Comparison of ENCODE assay signal across 10 cellular contexts in the genomic region with DNA sequence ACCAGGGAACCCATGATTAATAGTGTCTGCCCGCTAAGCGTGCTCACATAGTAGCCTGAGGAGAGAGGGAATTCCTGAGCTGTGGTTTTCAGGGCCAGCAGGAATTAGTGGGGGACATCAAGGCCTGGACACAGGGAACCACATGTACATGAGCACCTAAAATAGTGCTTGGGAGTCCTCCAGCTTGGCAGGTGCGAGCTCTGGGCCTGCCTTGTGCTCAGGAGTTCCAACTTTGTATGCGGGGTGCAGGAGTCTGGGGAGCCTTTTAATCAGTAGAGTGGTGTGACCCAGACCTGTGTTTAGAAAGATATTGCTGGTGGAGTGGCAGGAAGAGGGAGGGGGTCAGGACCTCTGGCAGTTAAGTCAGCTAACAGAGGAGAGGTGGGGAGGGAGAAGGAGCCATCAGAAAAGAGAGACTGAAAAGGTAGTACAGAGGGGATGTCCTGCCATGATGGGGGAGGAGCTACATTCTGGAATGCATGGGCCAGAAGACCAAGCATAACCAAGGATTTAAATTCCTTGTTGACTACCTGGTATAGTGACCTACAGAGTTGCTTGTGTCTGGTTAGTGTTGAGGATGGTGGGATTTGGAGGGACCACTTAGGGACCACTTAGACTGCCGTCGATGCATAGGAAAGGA. TPM values are rescaled to one million over a fixed set of nuclear protein-coding genes. Genes with fewer than 3 reads are reported as not detected.
DNase-seq lines count a peak whose midpoint lies in the region; ATAC-seq, FAIRE-seq and TF ChIP-seq lines count a peak whose summit lies in the region.
"Had no signal": no experiment of that assay in that cellular context is flagged by ENCODE, and none has a peak within 500 bp of the region (broad histone marks: within the 10 kb centered on the region; RNA-seq: fewer than 3 reads in every experiment).

No MANE protein-coding gene starts in this region.

- peaks cover 5% of the 10 kb centered on the region for H3K36me3 Mint-ChIP-seq in activated CD4-positive, alpha-beta T cell treated with anti-CD3 and anti-CD28 coated beads for 36 hours (ENCODE audit: low read depth)

- no peaks in the 10 kb centered on the region for H3K9me3 ChIP-seq in adipocyte (ENCODE audit: control insufficient read depth, low read length)
- H3K9me3 ChIP-seq in keratinocyte (ENCODE audit: control insufficient read depth, low read depth, low read length), result no peaks in the 10 kb centered on the region
- H3K9me3 ChIP-seq in suprapubic skin, result no peaks in the 10 kb centered on the region

- no peak for DNase-seq in activated CD4-positive, alpha-beta T cell treated with anti-CD3 and anti-CD28 coated beads for 36 hours
- no peak for DNase-seq in activated CD4-positive, alpha-beta T cell treated with anti-CD3 and anti-CD28 coated beads for 48 hours
- DNase-seq in adipocyte (ENCODE audit: low read depth) (peak; percentile 8), keratinocyte (ENCODE audit: low read depth, low spot score) (no peak), suprapubic skin (ENCODE audit: low spot score in 2 of 2) (no peak), NCI-H526 treated with DMSO at 0.1 percent for 48 hours (lab: John Stamatoyannopoulos, UW) (no peak), GM19238 (ENCODE audit: insufficient read length, low spot score) (no peak), iPS-NIHi11 (ENCODE audit: low spot score) (no peak)
- DNase-seq: anterior cingulate cortex, NCI-H510A treated with DMSO at 0.1 percent for 48 hours had no signal

- dilution Hi-C loops in keratinocyte (cut with MboI; ENCODE audit: extremely low pct_ligation_motif_present, low sequenced_read_pairs), result no loop called here

- no peaks in the 10 kb centered on the region for H3K9me1 ChIP-seq in keratinocyte (ENCODE audit: control insufficient read depth, extremely low read depth, insufficient read depth, low read length)

- H3K4me2 ChIP-seq in keratinocyte (ENCODE audit: control insufficient read depth, extremely low read depth, insufficient read depth, low read depth, low read length), result peak overlapping the region; percentile 82

- no peaks in the 10 kb centered on the region for H4K20me1 ChIP-seq in keratinocyte (ENCODE audit: control insufficient read depth, extremely low read depth, insufficient read depth, low read length)

- TF ChIP-seq EP300 in suprapubic skin (IDR thresholded peaks at IDR 0.05), result no peak

- H3K9ac ChIP-seq in adipocyte (ENCODE audit: low read length) (peak overlapping the region; percentile 93), keratinocyte (ENCODE audit: control insufficient read depth, extremely low read depth, insufficient read depth, low read length) (peak overlapping the region; percentile 82)

- H3K9me3 Mint-ChIP-seq in activated CD4-positive, alpha-beta T cell treated with anti-CD3 and anti-CD28 coated beads for 36 hours (ENCODE audit: low read depth), result no peaks in the 10 kb centered on the region

- intact Hi-C loops in activated CD4-positive, alpha-beta T cell treated with anti-CD3 and anti-CD28 coated beads for 36 hours (cut with DNase I, micrococcal nuclease), result loop anchor here (2.0 to 5.0 kb wide), 5 partner anchors 199 to 1383 kb away; a partner anchor contains a TSS

- H3K79me2 ChIP-seq in keratinocyte (ENCODE audit: control insufficient read depth, insufficient read depth, low read length), result peaks cover 24% of the 10 kb centered on the region

- TF ChIP-seq CTCF in keratinocyte (optimal IDR thresholded peaks at IDR 0.05 in 1 of 3, IDR thresholded peaks at IDR 0.05 in 1 of 3, conservative IDR thresholded peaks at IDR 0.05 in 1 of 3; ENCODE audit: extremely low read depth in 1 of 3, insufficient read depth in 2 of 3, low read length in 3 of 3), result no peak
- no peak for TF ChIP-seq CTCF in suprapubic skin (IDR thresholded peaks at IDR 0.05)

- POLR2A ChIA-PET in activated CD4-positive, alpha-beta T cell treated with anti-CD3 and anti-CD28 coated beads for 36 hours (lab: Charles Lee), result no interaction called here

- H3K4me1 ChIP-seq in adipocyte (ENCODE audit: control insufficient read depth, insufficient read depth, low read length) (peaks cover 39% of the 10 kb centered on the region), keratinocyte (ENCODE audit: control insufficient read depth, extremely low read depth, insufficient read depth, low read length) (peaks cover 22% of the 10 kb centered on the region), suprapubic skin (peaks cover 32% of the 10 kb centered on the region)

- no peak overlapping the region for H2AFZ ChIP-seq in keratinocyte (ENCODE audit: control insufficient read depth, low read length)

- H3K27me3 ChIP-seq in adipocyte (replicated peaks; ENCODE audit: control insufficient read depth, insufficient read depth, low read length) (no peaks in the 10 kb centered on the region), keratinocyte (ENCODE audit: control insufficient read depth, extremely low read depth, insufficient read depth, low read length) (no peaks in the 10 kb centered on the region), suprapubic skin (no peaks in the 10 kb centered on the region)

- peak overlapping the region; percentile 81 for H3K4me3 Mint-ChIP-seq in activated CD4-positive, alpha-beta T cell treated with anti-CD3 and anti-CD28 coated beads for 36 hours

- ATAC-seq in activated CD4-positive, alpha-beta T cell treated with anti-CD3 and anti-CD28 coated beads for 36 hours, result no peak

- no peaks in the 10 kb centered on the region for H3K27me3 Mint-ChIP-seq in activated CD4-positive, alpha-beta T cell treated with anti-CD3 and anti-CD28 coated beads for 36 hours

- no peak for TF ChIP-seq POLR2A in suprapubic skin (IDR thresholded peaks at IDR 0.05)

- FAIRE-seq in keratinocyte (lab: Jason Lieb, UNC), result no peak

- no peaks in the 10 kb centered on the region for H3K36me3 ChIP-seq in adipocyte (ENCODE audit: control insufficient read depth, insufficient read depth, low read length, severe bottlenecking)
- H3K36me3 ChIP-seq in keratinocyte (ENCODE audit: control insufficient read depth in 2 of 2, extremely low read depth in 1 of 2, insufficient read depth in 2 of 2, low read length in 2 of 2), result no peaks in the 10 kb centered on the region
- H3K36me3 ChIP-seq in suprapubic skin, result peaks cover under 1% of the 10 kb centered on the region

- H3K27ac Mint-ChIP-seq in activated CD4-positive, alpha-beta T cell treated with anti-CD3 and anti-CD28 coated beads for 36 hours, result peak overlapping the region; percentile 92

- CTCF ChIA-PET in activated CD4-positive, alpha-beta T cell treated with anti-CD3 and anti-CD28 coated beads for 36 hours (lab: Charles Lee), result interaction anchor here (0.7 to 1.7 kb wide), 4 partner anchors 9 to 56 kb away, joined by 3 to 7 read pairs (median 4); no protein-coding TSS in a partner anchor

- H3K27ac ChIP-seq in keratinocyte (ENCODE audit: control insufficient read depth, insufficient read depth, low read length), result no peak overlapping the region
- H3K27ac ChIP-seq in suprapubic skin, result peak overlapping the region; percentile 96

- WGBS in suprapubic skin, result 72% methylated on average over 6 of the region's 6 CpGs

- peaks cover 33% of the 10 kb centered on the region for H3K4me1 Mint-ChIP-seq in activated CD4-positive, alpha-beta T cell treated with anti-CD3 and anti-CD28 coated beads for 36 hours

- H3K4me3 ChIP-seq in adipocyte (ENCODE audit: low read length) (peak overlapping the region; percentile 88), keratinocyte (ENCODE audit: control insufficient read depth in 2 of 3, extremely low read depth in 1 of 3, insufficient read depth in 2 of 3, low read depth in 1 of 3, low read length in 3 of 3) (peak overlapping the region in 1 of 3 experiments; percentile 67), suprapubic skin (peak overlapping the region; percentile 83)

RNA-seq across cellular contexts. Expression of a gene that starts 1.9 kb away (rescaled TPM):
- total RNA-seq in activated CD4-positive, alpha-beta T cell treated with anti-CD3 and anti-CD28 coated beads for 36 hours, result 1 to 10 TPM; 9.0 to 9.2 TPM
- polyA plus RNA-seq in keratinocyte, result 22.0 to 34.4 TPM (median 32.9 TPM) in 3 replicates
- polyA plus RNA-seq in keratinocyte (2011; ENCODE audit: low read depth), result 8.2 TPM
- 10.4 and 11.3 TPM in 2 replicates for polyA plus RNA-seq in keratinocyte (2011; cell fraction: cytosol; rRNA removed)
- 71.4 and 71.9 TPM in 2 replicates for polyA plus RNA-seq in keratinocyte (2011; cell fraction: nucleus; rRNA removed)
- polyA plus RNA-seq in keratinocyte (2012; ENCODE audit: low replicate concordance), result 29.5 and 36.6 TPM in 2 replicates
- 72.6 to 230 TPM (median 84.9 TPM) in 3 replicates for polyA minus RNA-seq in keratinocyte
- 34.0 TPM for polyA minus RNA-seq in keratinocyte (2011; cell fraction: cytosol; rRNA and poly(A)+ RNA removed)
- polyA minus RNA-seq in keratinocyte (2011; cell fraction: nucleus; rRNA and poly(A)+ RNA removed), result 107 and 141 TPM in 2 replicates
- 100 to 1,000 TPM in 1 of 4 donors, 10 to 100 TPM in 3; 42.1 to 102 (median 76.6) TPM for total RNA-seq in suprapubic skin

RNA-seq across cellular contexts. Expression of a gene that starts 42.9 kb away (rescaled TPM):
- 10 to 100 TPM in 1 of 2 experiments, 1 to 10 TPM in 1; 9.5 to 12.6 TPM for total RNA-seq in activated CD4-positive, alpha-beta T cell treated with anti-CD3 and anti-CD28 coated beads for 36 hours
- 9.6 to 17.8 TPM (median 13.1 TPM) in 3 replicates for polyA plus RNA-seq in keratinocyte
- polyA plus RNA-seq in keratinocyte (2011; ENCODE audit: low read depth), result 0.97 TPM
- 6.6 and 9.3 TPM in 2 replicates for polyA plus RNA-seq in keratinocyte (2011; cell fraction: cytosol; rRNA removed)
- polyA plus RNA-seq in keratinocyte (2011; cell fraction: nucleus; rRNA removed), result 76.2 and 146 TPM in 2 replicates
- polyA plus RNA-seq in keratinocyte (2012; ENCODE audit: low replicate concordance), result 5.3 and 11.9 TPM in 2 replicates
- 26.3 to 33.1 TPM (median 27.7 TPM) in 3 replicates for polyA minus RNA-seq in keratinocyte
- 13.0 TPM for polyA minus RNA-seq in keratinocyte (2011; cell fraction: cytosol; rRNA and poly(A)+ RNA removed)
- polyA minus RNA-seq in keratinocyte (2011; cell fraction: nucleus; rRNA and poly(A)+ RNA removed), result 6.0 and 13.9 TPM in 2 replicates
- 10 to 100 TPM in 2 of 4 donors, 1 to 10 TPM in 2; 4.7 to 11.5 (median 9.1) TPM for total RNA-seq in suprapubic skin

RNA-seq across cellular contexts. Expression of a gene that starts 49.7 kb away (rescaled TPM):
- 1 to 10 TPM; 3.6 to 4.1 TPM for total RNA-seq in activated CD4-positive, alpha-beta T cell treated with anti-CD3 and anti-CD28 coated beads for 36 hours
- 2.8 to 9.0 TPM (median 7.1 TPM) in 3 replicates for polyA plus RNA-seq in keratinocyte
- polyA plus RNA-seq in keratinocyte (2011; ENCODE audit: low read depth), result 0.94 TPM
- 0.34 and 0.55 TPM in 2 replicates for polyA plus RNA-seq in keratinocyte (2011; cell fraction: cytosol; rRNA removed)
- polyA plus RNA-seq in keratinocyte (2011; cell fraction: nucleus; rRNA removed), result 35.1 and 49.7 TPM in 2 replicates
- polyA plus RNA-seq in keratinocyte (2012; ENCODE audit: low replicate concordance), result 1.7 and 3.7 TPM in 2 replicates
- polyA minus RNA-seq in keratinocyte, result 1.2 to 2.3 TPM (median 2.2 TPM) in 3 replicates
- not detected for polyA minus RNA-seq in keratinocyte (2011; cell fraction: cytosol; rRNA and poly(A)+ RNA removed)
- 3.0 and 3.2 TPM in 2 replicates for polyA minus RNA-seq in keratinocyte (2011; cell fraction: nucleus; rRNA and poly(A)+ RNA removed)
- 10 to 100 TPM in 1 of 4 donors, 1 to 10 TPM in 3; 2.2 to 17.3 (median 5.0) TPM for total RNA-seq in suprapubic skin

RNA-seq across cellular contexts. Expression of a gene that starts 59.8 kb away (rescaled TPM):
- total RNA-seq in activated CD4-positive, alpha-beta T cell treated with anti-CD3 and anti-CD28 coated beads for 36 hours, result 1 to 10 TPM; 9.4 TPM
- 16.5 to 21.2 TPM (median 20.4 TPM) in 3 replicates for polyA plus RNA-seq in keratinocyte
- 0.60 TPM for polyA plus RNA-seq in keratinocyte (2011; ENCODE audit: low read depth)
- polyA plus RNA-seq in keratinocyte (2011; cell fraction: cytosol; rRNA removed), result 22.7 and 22.8 TPM in 2 replicates
- polyA plus RNA-seq in keratinocyte (2011; cell fraction: nucleus; rRNA removed), result 10.8 and 13.8 TPM in 2 replicates
- polyA plus RNA-seq in keratinocyte (2012; ENCODE audit: low replicate concordance), result 6.7 and 11.8 TPM in 2 replicates
- 10.8 to 13.7 TPM (median 12.8 TPM) in 3 replicates for polyA minus RNA-seq in keratinocyte
- 9.2 TPM for polyA minus RNA-seq in keratinocyte (2011; cell fraction: cytosol; rRNA and poly(A)+ RNA removed)
- 3.6 and 8.1 TPM in 2 replicates for polyA minus RNA-seq in keratinocyte (2011; cell fraction: nucleus; rRNA and poly(A)+ RNA removed)
- 10 to 100 TPM; 10.8 to 25.5 (median 19.6) TPM for total RNA-seq in suprapubic skin

Comparison
In these comparisons a context has a peak if more than half of its experiments do, and no peak if none do; other contexts are left out.
1. RNA of a gene that starts 1.9 kb away (total RNA-seq): 42.1 to 102 TPM in suprapubic skin; 9.0 to 9.2 TPM in activated CD4-positive, alpha-beta T cell treated with anti-CD3 and anti-CD28 coated beads for 36 hours; every median in the first group is over 4 times any median in the second.